ENCODE assay signal across 23 cellular contexts in the genomic region with DNA sequence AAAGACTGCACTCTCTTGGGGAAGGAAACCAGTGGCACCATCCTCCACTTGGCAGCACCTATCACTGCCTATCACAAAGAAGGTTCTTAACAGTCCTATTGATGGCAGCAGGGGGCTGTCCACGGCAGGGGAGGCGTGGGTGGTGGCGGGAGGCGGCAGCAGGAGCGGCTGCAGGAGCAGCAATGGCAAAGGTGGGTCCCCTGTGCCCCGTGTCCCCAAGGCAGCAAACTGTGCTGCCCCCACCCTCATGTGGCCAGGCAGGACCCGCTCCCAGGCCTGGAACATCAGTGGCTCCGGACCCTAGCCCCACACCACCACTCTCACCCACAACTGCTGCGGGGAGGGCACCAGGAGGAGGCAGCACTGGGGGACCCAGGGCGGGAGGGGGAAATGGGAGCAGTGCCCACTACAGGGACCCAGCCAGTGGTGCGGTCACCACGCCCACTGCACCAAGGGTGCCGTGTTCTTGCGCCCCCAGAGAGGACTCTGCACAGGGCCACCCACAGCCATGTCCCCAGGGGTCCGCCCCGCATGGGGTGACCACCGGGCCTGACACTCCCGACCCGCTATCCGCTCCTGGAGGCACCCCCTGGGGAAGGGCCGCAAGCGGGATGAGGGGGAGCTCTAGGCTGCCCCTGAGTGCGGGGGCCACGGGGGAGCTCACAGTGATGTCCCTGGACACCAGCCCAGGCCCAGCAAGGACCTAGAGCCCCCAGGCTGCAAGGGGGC.
"Had no signal": no experiment of that assay in that cellular context is flagged by ENCODE, and none has a peak within 500 bp of the region (broad histone marks: within the 10 kb centered on the region; RNA-seq: fewer than 3 reads in every experiment).

No MANE protein-coding gene starts in this region.

- H3K4me3 Mint-ChIP-seq: activated CD8-positive, alpha-beta T cell treated with anti-CD3 and anti-CD28 coated beads for 36 hours; activated T-cell treated with anti-CD3 and anti-CD28 coated beads, Interleukin-2, amount 50 U/mL, for 4 hours; activated T-helper 17 cell treated with anti-CD3 and anti-CD28 coated beads, Interleukin-2, amount 50 U/mL, for 72 hours; effector memory CD8-positive, alpha-beta T cell; naive B cell; stimulated activated naive CD8-positive, alpha-beta T cell treated with anti-CD3 and anti-CD28 coated beads, Interleukin-15, Interleukin-2, amounts not matched to agents 100 ng/mL and 50 ng/mL, for 24 hours had no signal

- DNase-seq: activated CD4-positive, alpha-beta T cell treated with anti-CD3 and anti-CD28 coated beads, Interleukin-2, amount 50 U/mL, for 1 hour; activated CD8-positive, alpha-beta T cell treated with anti-CD3 and anti-CD28 coated beads for 36 hours; activated gamma-delta T cell treated with Interleukin-2 at 50 U/mL for 16 hours; activated naive CD4-positive, alpha-beta T cell treated with anti-CD3 and anti-CD28 coated beads, Interleukin-2, amount 50 U/mL, for 16 hours; activated T-cell treated with anti-CD3 and anti-CD28 coated beads, Interleukin-2, amount 50 U/mL, for 4 hours; amniotic stem cell; caudate nucleus; cortex of kidney; effector memory CD8-positive, alpha-beta T cell; foreskin fibroblast; head of caudate nucleus; hypothalamus; left ventricle myocardium inferior; naive B cell; nucleus accumbens; spleen; T-helper 2 cell; tibial artery had no signal

- H3K9ac ChIP-seq: parathyroid adenoma had no signal

- H3K27ac Mint-ChIP-seq: activated CD8-positive, alpha-beta T cell treated with anti-CD3 and anti-CD28 coated beads for 36 hours; activated T-helper 17 cell treated with anti-CD3 and anti-CD28 coated beads, Interleukin-2, amount 50 U/mL, for 72 hours; effector memory CD8-positive, alpha-beta T cell; naive B cell; stimulated activated naive CD8-positive, alpha-beta T cell treated with anti-CD3 and anti-CD28 coated beads, Interleukin-15, Interleukin-2, amounts not matched to agents 100 ng/mL and 50 ng/mL, for 24 hours had no signal

- H3K79me2 ChIP-seq: parathyroid adenoma had no signal

- H3K27ac ChIP-seq: left ventricle myocardium inferior, parathyroid adenoma, right atrium auricular region, spleen, tibial artery had no signal

- ATAC-seq: activated CD8-positive, alpha-beta T cell treated with anti-CD3 and anti-CD28 coated beads for 36 hours; activated T-cell treated with anti-CD3 and anti-CD28 coated beads, Interleukin-2, amount 50 U/mL, for 4 hours; activated T-helper 17 cell treated with anti-CD3 and anti-CD28 coated beads, Interleukin-2, amount 50 U/mL, for 72 hours; effector memory CD8-positive, alpha-beta T cell had no signal

- H3K36me3 Mint-ChIP-seq: naive B cell had no signal

- H3K9me3 Mint-ChIP-seq: activated CD8-positive, alpha-beta T cell treated with anti-CD3 and anti-CD28 coated beads for 36 hours; activated T-cell treated with anti-CD3 and anti-CD28 coated beads, Interleukin-2, amount 50 U/mL, for 4 hours; activated T-helper 17 cell treated with anti-CD3 and anti-CD28 coated beads, Interleukin-2, amount 50 U/mL, for 72 hours; effector memory CD8-positive, alpha-beta T cell; stimulated activated naive CD8-positive, alpha-beta T cell treated with anti-CD3 and anti-CD28 coated beads, Interleukin-15, Interleukin-2, amounts not matched to agents 100 ng/mL and 50 ng/mL, for 24 hours had no signal

- H3K27me3 ChIP-seq: right atrium auricular region, spleen, tibial artery had no signal

- H3K4me3 ChIP-seq: left ventricle myocardium inferior, lung, right atrium auricular region, spleen, tibial artery had no signal

- H3K27me3 Mint-ChIP-seq: effector memory CD8-positive, alpha-beta T cell; naive B cell had no signal

- H3K4me1 ChIP-seq: left ventricle myocardium inferior, parathyroid adenoma, right atrium auricular region had no signal

- H3K4me1 Mint-ChIP-seq: activated T-helper 17 cell treated with anti-CD3 and anti-CD28 coated beads, Interleukin-2, amount 50 U/mL, for 72 hours had no signal

- H3K36me3 ChIP-seq: left ventricle myocardium inferior, right atrium auricular region, spleen, tibial artery had no signal

- H3K9me3 ChIP-seq: left ventricle myocardium inferior, right atrium auricular region, tibial artery had no signal
